ENCODE assay signal across 1 cellular context in the genomic region with DNA sequence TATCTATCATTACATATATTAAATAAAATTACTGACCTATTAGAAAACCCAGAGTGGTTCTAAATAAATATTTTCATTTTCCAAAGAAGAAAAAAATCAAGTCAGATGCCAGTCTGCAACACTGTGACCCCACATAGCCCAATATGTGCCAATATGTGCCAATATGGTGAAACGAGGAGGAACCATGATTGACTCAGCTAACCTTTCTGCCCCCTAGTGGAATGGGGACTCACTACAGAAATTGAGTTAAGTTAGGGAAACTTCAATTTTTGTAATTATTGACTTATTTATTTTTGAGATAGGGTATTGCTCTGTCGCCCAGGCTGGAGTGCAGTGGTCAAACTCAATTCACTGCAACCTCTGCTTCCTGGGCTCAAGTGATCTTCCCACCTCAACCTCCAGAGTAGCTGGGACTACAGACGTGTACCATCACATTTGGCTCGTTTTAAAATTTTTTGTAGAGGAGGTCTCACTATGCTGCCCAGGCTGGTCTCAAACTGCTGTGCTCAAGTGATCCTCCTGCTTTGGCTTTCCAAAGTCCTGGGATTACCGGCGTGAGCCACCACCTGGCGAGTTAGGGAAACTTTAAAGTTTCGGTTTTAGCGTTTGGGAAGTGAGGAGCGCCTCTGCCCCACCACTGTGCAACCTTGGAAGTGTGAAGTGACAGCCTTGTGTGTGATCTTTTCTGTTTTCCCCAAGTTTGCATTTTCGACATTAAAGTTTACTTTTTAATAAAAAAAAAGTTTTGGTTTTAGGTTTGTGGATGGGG.
A peak's percentile ranks its signal among the peaks of the same experiment; 100 is the strongest.
TF ChIP-seq lines count a peak whose summit lies in the region.

No MANE protein-coding gene starts in this region.

TF ChIP-seq in SK-N-SH, 30 proteins besides CTCF, POLR2A, EP300 and RAD21:
- TF ChIP-seq, protein P1, sequence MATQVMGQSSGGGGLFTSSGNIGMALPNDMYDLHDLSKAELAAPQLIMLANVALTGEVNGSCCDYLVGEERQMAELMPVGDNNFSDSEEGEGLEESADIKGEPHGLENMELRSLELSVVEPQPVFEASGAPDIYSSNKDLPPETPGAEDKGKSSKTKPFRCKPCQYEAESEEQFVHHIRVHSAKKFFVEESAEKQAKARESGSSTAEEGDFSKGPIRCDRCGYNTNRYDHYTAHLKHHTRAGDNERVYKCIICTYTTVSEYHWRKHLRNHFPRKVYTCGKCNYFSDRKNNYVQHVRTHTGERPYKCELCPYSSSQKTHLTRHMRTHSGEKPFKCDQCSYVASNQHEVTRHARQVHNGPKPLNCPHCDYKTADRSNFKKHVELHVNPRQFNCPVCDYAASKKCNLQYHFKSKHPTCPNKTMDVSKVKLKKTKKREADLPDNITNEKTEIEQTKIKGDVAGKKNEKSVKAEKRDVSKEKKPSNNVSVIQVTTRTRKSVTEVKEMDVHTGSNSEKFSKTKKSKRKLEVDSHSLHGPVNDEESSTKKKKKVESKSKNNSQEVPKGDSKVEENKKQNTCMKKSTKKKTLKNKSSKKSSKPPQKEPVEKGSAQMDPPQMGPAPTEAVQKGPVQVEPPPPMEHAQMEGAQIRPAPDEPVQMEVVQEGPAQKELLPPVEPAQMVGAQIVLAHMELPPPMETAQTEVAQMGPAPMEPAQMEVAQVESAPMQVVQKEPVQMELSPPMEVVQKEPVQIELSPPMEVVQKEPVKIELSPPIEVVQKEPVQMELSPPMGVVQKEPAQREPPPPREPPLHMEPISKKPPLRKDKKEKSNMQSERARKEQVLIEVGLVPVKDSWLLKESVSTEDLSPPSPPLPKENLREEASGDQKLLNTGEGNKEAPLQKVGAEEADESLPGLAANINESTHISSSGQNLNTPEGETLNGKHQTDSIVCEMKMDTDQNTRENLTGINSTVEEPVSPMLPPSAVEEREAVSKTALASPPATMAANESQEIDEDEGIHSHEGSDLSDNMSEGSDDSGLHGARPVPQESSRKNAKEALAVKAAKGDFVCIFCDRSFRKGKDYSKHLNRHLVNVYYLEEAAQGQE (IDR thresholded peaks at IDR 0.05; ENCODE audit: low read depth, low read length): no peak
- TF ChIP-seq POLR2AphosphoS5 (IDR thresholded peaks at IDR 0.05; ENCODE audit: low read depth, low read length): no peak
- no peak for TF ChIP-seq NFIC (IDR thresholded peaks at IDR 0.05; ENCODE audit: borderline replicate concordance)
- TF ChIP-seq ELF1 (IDR thresholded peaks at IDR 0.05): no peak
- TF ChIP-seq YY1 (IDR thresholded peaks at IDR 0.05; ENCODE audit: low read depth): 0 out of 2 replicates have a peak, but pooled peaks have one; percentile 17
- TF ChIP-seq, protein P2, sequence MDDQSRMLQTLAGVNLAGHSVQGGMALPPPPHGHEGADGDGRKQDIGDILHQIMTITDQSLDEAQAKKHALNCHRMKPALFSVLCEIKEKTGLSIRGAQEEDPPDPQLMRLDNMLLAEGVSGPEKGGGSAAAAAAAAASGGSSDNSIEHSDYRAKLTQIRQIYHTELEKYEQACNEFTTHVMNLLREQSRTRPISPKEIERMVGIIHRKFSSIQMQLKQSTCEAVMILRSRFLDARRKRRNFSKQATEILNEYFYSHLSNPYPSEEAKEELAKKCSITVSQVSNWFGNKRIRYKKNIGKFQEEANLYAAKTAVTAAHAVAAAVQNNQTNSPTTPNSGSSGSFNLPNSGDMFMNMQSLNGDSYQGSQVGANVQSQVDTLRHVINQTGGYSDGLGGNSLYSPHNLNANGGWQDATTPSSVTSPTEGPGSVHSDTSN (IDR thresholded peaks at IDR 0.05): 0 out of 2 replicates have a peak, but pooled peaks have one; percentile 10
- TF ChIP-seq, protein P3, sequence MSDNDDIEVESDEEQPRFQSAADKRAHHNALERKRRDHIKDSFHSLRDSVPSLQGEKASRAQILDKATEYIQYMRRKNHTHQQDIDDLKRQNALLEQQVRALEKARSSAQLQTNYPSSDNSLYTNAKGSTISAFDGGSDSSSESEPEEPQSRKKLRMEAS (IDR thresholded peaks at IDR 0.05; ENCODE audit: low read depth): no peak
- peak; percentile 47; the same call in 1 of the 2 replicates for TF ChIP-seq SMC3 (IDR thresholded peaks at IDR 0.05; ENCODE audit: low read depth, low read length)
- TF ChIP-seq JUND (IDR thresholded peaks at IDR 0.05): no peak
- TF ChIP-seq RCOR1 (IDR thresholded peaks at IDR 0.05; ENCODE audit: low read length): no peak
- TF ChIP-seq FOXJ3 (CRISPR knock-in tag; IDR thresholded peaks at IDR 0.05): no peak
- TF ChIP-seq MEF2A (IDR thresholded peaks at IDR 0.05; ENCODE audit: borderline replicate concordance, low read depth): no peak
TF ChIP-seq in SK-N-SH: peak in this region for 3.
